16 cellular contexts compared by ENCODE assay signal in genomic region chr11:130623909-130624668, GRCh38.
DNase-seq lines count a peak whose midpoint lies in the region; ATAC-seq and TF ChIP-seq lines count a peak whose summit lies in the region.
"Had no signal": no experiment of that assay in that cellular context is flagged by ENCODE, and none has a peak within 500 bp of the region (broad histone marks: within the 10 kb centered on the region; RNA-seq: fewer than 3 reads in every experiment).

No MANE protein-coding gene starts in this region.

- H3K27me3 ChIP-seq in left lung (no peaks in the 10 kb centered on the region), stomach (no peaks in the 10 kb centered on the region)
- H3K27me3 ChIP-seq: thyroid gland had no signal

- H3K9me3 Mint-ChIP-seq in HFFc6 = no peaks in the 10 kb centered on the region

- TF ChIP-seq EP300 in stomach (IDR thresholded peaks at IDR 0.05) = no peak

- H3K4me3 Mint-ChIP-seq in HFFc6 (no peak overlapping the region; the same call in 1 of the 2 replicates), T-helper 17 cell (no peak overlapping the region)
- H3K4me3 Mint-ChIP-seq: B cell, WTC11 had no signal

- intact Hi-C loops in left lung (cut with DNase I) = no loop called here
- intact Hi-C loops in stomach (cut with DNase I; ENCODE audit: low total_unique reads) = no loop called here

- H3K27ac Mint-ChIP-seq in HFFc6 = peak overlapping the region; percentile 1; the same call in 1 of the 2 replicates
- no peak overlapping the region for H3K27ac Mint-ChIP-seq in T-helper 17 cell
- H3K27ac Mint-ChIP-seq: B cell, WTC11 had no signal

- H3K36me3 Mint-ChIP-seq in HFFc6 (ENCODE audit: low read depth) (no peaks in the 10 kb centered on the region), T-helper 17 cell (ENCODE audit: low read depth) (no peaks in the 10 kb centered on the region)
- H3K36me3 Mint-ChIP-seq: WTC11 had no signal

- WGBS in stomach, 5 donors = 47 to 62% (median 55%) methylated on average over 6 of the region's 6 CpGs

- TF ChIP-seq POLR2A in stomach (IDR thresholded peaks at IDR 0.05) = no peak

- H3K4me1 Mint-ChIP-seq in HFFc6 (ENCODE audit: low read depth) = peaks cover 13% of the 10 kb centered on the region
- no peaks in the 10 kb centered on the region for H3K4me1 Mint-ChIP-seq in T-helper 17 cell
- H3K4me1 Mint-ChIP-seq: B cell had no signal

- H3K27me3 Mint-ChIP-seq in HFFc6 (ENCODE audit: insufficient read depth) (peaks cover 18% of the 10 kb centered on the region), T-helper 17 cell (peaks cover 12% of the 10 kb centered on the region)

- DNase-seq in HFFc6 (no peak), choroid plexus epithelial cell (ENCODE audit: low read depth) (peak; percentile 78), left lung (no peak), stomach (no peak), COLO668 (lab: John Stamatoyannopoulos, UW; ENCODE audit: unreplicated experiment) (no peak), T-helper 17 cell (no peak), SKM-1 treated with dmso at 0.1 percent for 144 hours (lab: John Stamatoyannopoulos, UW; ENCODE audit: unreplicated experiment) (no peak)
- DNase-seq: activated gamma-delta T cell; effector CD8-positive, alpha-beta T cell; foreskin fibroblast; NCI-H1694 treated with DMSO at 0.1 percent for 48 hours; NCI-H510A; thyroid gland had no signal

- H3K4me3 ChIP-seq in choroid plexus epithelial cell (ENCODE audit: low read depth, low read length) = no peak overlapping the region
- H3K4me3 ChIP-seq in left lung = no peak overlapping the region
- H3K4me3 ChIP-seq in stomach = no peak overlapping the region
- H3K4me3 ChIP-seq: thyroid gland had no signal

- H3K4me1 ChIP-seq in left lung (no peaks in the 10 kb centered on the region), stomach (peaks cover 0 to 22% (median 6%) of the 10 kb centered on the region in 4 donors)
- H3K4me1 ChIP-seq: thyroid gland had no signal

- H3K9me3 ChIP-seq in left lung (no peaks in the 10 kb centered on the region), stomach (no peaks in the 10 kb centered on the region), T-helper 17 cell (ENCODE audit: control insufficient read depth, low read length, poor library complexity, severe bottlenecking) (no peaks in the 10 kb centered on the region)
- H3K9me3 ChIP-seq: thyroid gland had no signal

- H3K27ac ChIP-seq in left lung (no peak overlapping the region), stomach (peak overlapping the region in 3 of 5 donors; percentile 31 to 46 (median 43))
- H3K27ac ChIP-seq: thyroid gland had no signal

- H3K36me3 ChIP-seq in left lung = no peaks in the 10 kb centered on the region
- H3K36me3 ChIP-seq in stomach = no peaks in the 10 kb centered on the region
- H3K36me3 ChIP-seq: thyroid gland had no signal

- ATAC-seq in left lung (peak; percentile 21), T-helper 17 cell (no peak), GM21737 (IDR thresholded peaks at IDR 0.05; ENCODE audit: unreplicated experiment) (no peak)
- ATAC-seq: WTC11 had no signal

- TF ChIP-seq CTCF in HFFc6 (IDR thresholded peaks at IDR 0.05) (peak; percentile 26; the same call in 1 of the 2 replicates), choroid plexus epithelial cell (conservative IDR thresholded peaks at IDR 0.05; ENCODE audit: low read depth, low read length) (peak; percentile 52), left lung (IDR thresholded peaks at IDR 0.05) (no peak), stomach (IDR thresholded peaks at IDR 0.05) (no peak)

Comparison
In these comparisons a context has a peak if more than half of its experiments do, and no peak if none do; other contexts are left out.
1. CTCF ChIP-seq: peak in HFFc6 (single experiment) and choroid plexus epithelial cell (single experiment); none in left lung (0 of 2) and stomach (0 of 7).
2. H3K27ac ChIP-seq: peak in stomach (3 of 5); none in left lung (0 of 2).